Comparison of ENCODE assay signal across 26 cellular contexts in the genomic region with DNA sequence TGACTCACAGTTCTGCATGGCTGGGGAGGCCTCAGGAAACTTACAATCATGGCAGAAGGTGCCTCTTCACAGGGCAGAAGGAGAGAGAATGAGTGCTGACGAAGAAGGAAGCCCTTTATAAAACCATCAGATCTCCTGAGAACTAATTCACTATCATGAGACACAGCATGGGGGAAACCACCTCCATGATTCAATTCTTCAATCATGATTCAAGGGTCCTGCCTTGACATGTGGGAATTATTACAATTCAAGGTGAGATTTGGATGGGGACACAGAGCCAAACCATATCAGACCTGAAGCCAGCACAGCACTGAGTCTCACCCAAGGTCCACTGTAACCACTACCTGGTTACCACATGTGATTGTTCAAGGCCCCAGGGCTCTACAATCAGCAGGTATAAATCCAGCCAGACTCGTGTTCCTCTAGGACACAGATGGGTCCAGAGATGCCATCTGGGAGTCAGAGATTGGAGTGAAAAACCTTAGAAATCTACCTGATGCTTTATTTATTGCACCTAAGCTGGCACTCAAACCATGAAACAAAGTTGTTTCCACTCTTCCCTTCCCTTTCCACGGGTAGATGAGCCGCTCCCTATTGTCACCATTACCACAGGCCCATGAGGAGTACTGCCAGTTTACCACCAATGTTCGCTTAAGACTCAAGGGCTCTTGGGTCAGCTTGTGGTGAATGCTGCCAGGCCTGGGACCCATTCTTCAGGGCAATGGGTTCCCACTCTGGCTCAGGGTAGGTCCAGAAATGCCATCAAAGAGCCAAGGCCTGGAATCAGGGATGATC.
"Had no signal": no experiment of that assay in that cellular context is flagged by ENCODE, and none has a peak within 500 bp of the region (broad histone marks: within the 10 kb centered on the region; RNA-seq: fewer than 3 reads in every experiment).

No MANE protein-coding gene starts in this region.

- H3K4me3 Mint-ChIP-seq: activated CD4-positive, alpha-beta T cell treated with anti-CD3 and anti-CD28 coated beads, Interleukin-2, amount 10 ng/mL, durations not matched to agents 24 days and 14 days; activated CD8-positive, alpha-beta T cell treated with anti-CD3 and anti-CD28 coated beads, Interleukin-2, amount 10 ng/mL, durations not matched to agents 7 days and 5 days; activated naive CD8-positive, alpha-beta T cell treated with anti-CD3 and anti-CD28 coated beads, Interleukin-2, amount 10 ng/mL, durations not matched to agents 7 days and 5 days; activated T-cell treated with anti-CD3 and anti-CD28 coated beads, Interleukin-2, amount 50 U/mL, for 24 hours; dendritic cell treated with granulocyte-macrophage colony-stimulating factor and Interleukin-4, amounts not matched to agents 40 ng/mL and 50 ng/mL, for 4 days; nephron progenitor cell; stimulated activated effector memory CD8-positive, alpha-beta T cell treated with anti-CD3 and anti-CD28 coated beads, Interleukin-12 subunit alpha, Interleukin-12 subunit beta, amount 100 ng/mL, for 72 hours; T-cell had no signal

- H3K9me3 ChIP-seq: prostate gland had no signal

- FAIRE-seq: islet of Langerhans, small intestine had no signal

- DNase-seq: activated CD4-positive, alpha-beta T cell treated with anti-CD3 and anti-CD28 coated beads, Interleukin-2, amount 10 ng/mL, durations not matched to agents 24 days and 14 days; activated CD4-positive, CD25-positive, alpha-beta regulatory T cell; activated CD8-positive, alpha-beta T cell treated with anti-CD3 and anti-CD28 coated beads, Interleukin-2, amount 10 ng/mL, durations not matched to agents 7 days and 5 days; activated naive CD4-positive, alpha-beta T cell treated with Interleukin-2 at 50 U/mL for 16 hours; activated naive CD8-positive, alpha-beta T cell treated with anti-CD3 and anti-CD28 coated beads, Interleukin-2, amount 10 ng/mL, durations not matched to agents 7 days and 5 days; activated T-cell treated with anti-CD3 and anti-CD28 coated beads, Interleukin-2, amount 50 U/mL, for 24 hours; amygdala; cerebellar nuclear complex; effector CD8-positive, alpha-beta T cell; hippocampal formation; lower lobe of right lung; midbrain; nephron progenitor cell; occipital lobe; small intestine; stimulated activated CD4-positive, alpha-beta T cell treated with anti-CD3 and anti-CD28 coated beads, Interleukin-4, amount 100 ng/mL, for 24 hours; stomach; T-cell; T-helper 9 cell; upper lobe of right lung had no signal

- H3K27me3 Mint-ChIP-seq: activated CD4-positive, alpha-beta T cell treated with anti-CD3 and anti-CD28 coated beads, Interleukin-2, amount 10 ng/mL, durations not matched to agents 24 days and 14 days; activated naive CD8-positive, alpha-beta T cell treated with anti-CD3 and anti-CD28 coated beads, Interleukin-2, amount 10 ng/mL, durations not matched to agents 7 days and 5 days; activated T-cell treated with anti-CD3 and anti-CD28 coated beads, Interleukin-2, amount 50 U/mL, for 24 hours; dendritic cell treated with granulocyte-macrophage colony-stimulating factor and Interleukin-4, amounts not matched to agents 40 ng/mL and 50 ng/mL, for 4 days; T-cell had no signal

- H3K27ac ChIP-seq: lower lobe of right lung, prostate gland, right atrium auricular region, stomach, upper lobe of right lung had no signal

- ATAC-seq: activated CD8-positive, alpha-beta T cell treated with anti-CD3 and anti-CD28 coated beads, Interleukin-2, amount 10 ng/mL, durations not matched to agents 7 days and 5 days; lower lobe of right lung; stimulated activated effector memory CD8-positive, alpha-beta T cell treated with anti-CD3 and anti-CD28 coated beads, Interleukin-12 subunit alpha, Interleukin-12 subunit beta, amount 100 ng/mL, for 72 hours; T-cell; upper lobe of right lung had no signal

- H3K4me3 ChIP-seq: lower lobe of right lung, prostate gland, right atrium auricular region, stomach, upper lobe of right lung had no signal

- H3K9me3 Mint-ChIP-seq: activated naive CD8-positive, alpha-beta T cell treated with anti-CD3 and anti-CD28 coated beads, Interleukin-2, amount 10 ng/mL, durations not matched to agents 7 days and 5 days had no signal

- H3K4me1 Mint-ChIP-seq: activated CD4-positive, alpha-beta T cell treated with anti-CD3 and anti-CD28 coated beads, Interleukin-2, amount 10 ng/mL, durations not matched to agents 24 days and 14 days; activated naive CD8-positive, alpha-beta T cell treated with anti-CD3 and anti-CD28 coated beads, Interleukin-2, amount 10 ng/mL, durations not matched to agents 7 days and 5 days; nephron progenitor cell; stimulated activated effector memory CD8-positive, alpha-beta T cell treated with anti-CD3 and anti-CD28 coated beads, Interleukin-12 subunit alpha, Interleukin-12 subunit beta, amount 100 ng/mL, for 72 hours; T-cell had no signal

- H3K4me1 ChIP-seq: lower lobe of right lung, prostate gland, right atrium auricular region, stomach, upper lobe of right lung had no signal

- H3K36me3 ChIP-seq: lower lobe of right lung, prostate gland, right atrium auricular region, upper lobe of right lung had no signal

- H3K27ac Mint-ChIP-seq: activated CD4-positive, alpha-beta T cell treated with anti-CD3 and anti-CD28 coated beads, Interleukin-2, amount 10 ng/mL, durations not matched to agents 24 days and 14 days; activated CD8-positive, alpha-beta T cell treated with anti-CD3 and anti-CD28 coated beads, Interleukin-2, amount 10 ng/mL, durations not matched to agents 7 days and 5 days; activated naive CD8-positive, alpha-beta T cell treated with anti-CD3 and anti-CD28 coated beads, Interleukin-2, amount 10 ng/mL, durations not matched to agents 7 days and 5 days; activated T-cell treated with anti-CD3 and anti-CD28 coated beads, Interleukin-2, amount 50 U/mL, for 24 hours; activated T-helper 2 cell treated with anti-CD3 and anti-CD28 coated beads, Interferon-gamma antibody, Interleukin-2, Interleukin-4, amounts not matched to agents 10 μg/mL and 5 μg/mL and 100 μg/mL, durations not matched to agents 14 hours and 24 hours and 36 hours; dendritic cell treated with granulocyte-macrophage colony-stimulating factor and Interleukin-4, amounts not matched to agents 40 ng/mL and 50 ng/mL, for 4 days; nephron progenitor cell; stimulated activated effector memory CD8-positive, alpha-beta T cell treated with anti-CD3 and anti-CD28 coated beads, Interleukin-12 subunit alpha, Interleukin-12 subunit beta, amount 100 ng/mL, for 72 hours; T-cell had no signal

- H3K36me3 Mint-ChIP-seq: activated naive CD8-positive, alpha-beta T cell treated with anti-CD3 and anti-CD28 coated beads, Interleukin-2, amount 10 ng/mL, durations not matched to agents 7 days and 5 days; stimulated activated effector memory CD8-positive, alpha-beta T cell treated with anti-CD3 and anti-CD28 coated beads, Interleukin-12 subunit alpha, Interleukin-12 subunit beta, amount 100 ng/mL, for 72 hours; T-cell had no signal

- H3K27me3 ChIP-seq: right atrium auricular region, stomach, upper lobe of right lung had no signal
